In genomic region chr17:57975044-57975443, GRCh38 we compare ENCODE assay signal across 16 cellular contexts. TPM values are rescaled to one million over a fixed set of nuclear protein-coding genes. Genes with fewer than 3 reads are reported as not detected.
DNase-seq lines count a peak whose midpoint lies in the region; ATAC-seq and TF ChIP-seq lines count a peak whose summit lies in the region.
"Had no signal": no experiment of that assay in that cellular context is flagged by ENCODE, and none has a peak within 500 bp of the region (broad histone marks: within the 10 kb centered on the region; RNA-seq: fewer than 3 reads in every experiment).

No MANE protein-coding gene starts in this region.

- H3K27me3 ChIP-seq in adipocyte (replicated peaks; ENCODE audit: control insufficient read depth, insufficient read depth, low read length) = no peaks in the 10 kb centered on the region
- H3K27me3 ChIP-seq in lower lobe of right lung (ENCODE audit: low read depth) = no peaks in the 10 kb centered on the region
- no peaks in the 10 kb centered on the region for H3K27me3 ChIP-seq in upper lobe of right lung
- H3K27me3 ChIP-seq in mesendoderm (ENCODE audit: insufficient read depth, low read length, poor library complexity) = no peaks in the 10 kb centered on the region

- H3K79me2 ChIP-seq in mesendoderm (ENCODE audit: control insufficient read depth, insufficient read depth, low read length) = no peaks in the 10 kb centered on the region

- ATAC-seq in lower lobe of right lung (peak; percentile 77 to 78), upper lobe of right lung (peak; percentile 80), HG02678 (IDR thresholded peaks at IDR 0.05; ENCODE audit: unreplicated experiment) (no peak), GM18868 (IDR thresholded peaks at IDR 0.05; ENCODE audit: unreplicated experiment) (no peak)
- ATAC-seq: GM23338; stimulated activated naive CD8-positive, alpha-beta T cell treated with anti-CD3 and anti-CD28 coated beads, Interleukin-15, amount 100 ng/mL, for 72 hours had no signal

- H3K18ac ChIP-seq in mesendoderm (ENCODE audit: low read length) = no peak overlapping the region

- H3K79me1 ChIP-seq in mesendoderm (ENCODE audit: low read length) = peaks cover 1% of the 10 kb centered on the region

- H3K4ac ChIP-seq in mesendoderm (ENCODE audit: low read depth, low read length) = no peak overlapping the region

- no peak overlapping the region for H4K8ac ChIP-seq in mesendoderm (ENCODE audit: low read depth, low read length)

- H3K4me3 ChIP-seq in adipocyte (ENCODE audit: low read length) (no peak overlapping the region), fibroblast of pulmonary artery (replicated peaks; ENCODE audit: low read depth, low read length) (no peak overlapping the region), lower lobe of right lung (no peak overlapping the region), upper lobe of right lung (no peak overlapping the region), mesendoderm (ENCODE audit: low read length) (no peak overlapping the region)
- H3K4me3 ChIP-seq: coronary artery, GM23338 had no signal

- no peak overlapping the region for H2BK15ac ChIP-seq in mesendoderm (replicated peaks; ENCODE audit: low read depth)

- no peak overlapping the region for H2BK120ac ChIP-seq in mesendoderm (ENCODE audit: low read depth, low read length)

- DNase-seq in adipocyte (ENCODE audit: low read depth) (peak; percentile 72), fibroblast of pulmonary artery (ENCODE audit: low read depth) (peak; percentile 41), lower lobe of right lung (no peak), upper lobe of right lung (no peak), mesendoderm (no peak)
- DNase-seq: activated naive CD4-positive, alpha-beta T cell treated with anti-CD3 and anti-CD28 coated beads, Interleukin-2, amount 50 U/mL, for 16 hours; CD4-positive, alpha-beta T cell; immature natural killer cell; NCI-H187 treated with DMSO at 0.1 percent for 48 hours; SHP77 treated with DMSO at 0.1 percent for 48 hours; stimulated activated naive CD8-positive, alpha-beta T cell treated with anti-CD3 and anti-CD28 coated beads, Interleukin-15, amount 100 ng/mL, for 72 hours had no signal

- H3K4me1 ChIP-seq in adipocyte (ENCODE audit: control insufficient read depth, insufficient read depth, low read length) = peaks cover 16% of the 10 kb centered on the region
- peaks cover 14% of the 10 kb centered on the region for H3K4me1 ChIP-seq in lower lobe of right lung
- peaks cover 14% of the 10 kb centered on the region for H3K4me1 ChIP-seq in upper lobe of right lung
- H3K4me1 ChIP-seq in mesendoderm (ENCODE audit: control insufficient read depth, low read depth, low read length) = no peaks in the 10 kb centered on the region

- peak overlapping the region; percentile 10 for H3K9ac ChIP-seq in adipocyte (ENCODE audit: low read length)
- H3K9ac ChIP-seq in mesendoderm (ENCODE audit: low read length) = no peak overlapping the region

- no CpG with 5 or more reads among the region's 1 CpG for WGBS in mesendoderm (ENCODE audit: extremely low coverage, insufficient coverage, low lambda C conversion rate)

- no peak overlapping the region for H3K56ac ChIP-seq in mesendoderm (ENCODE audit: low read length)

- H3K23ac ChIP-seq in mesendoderm (ENCODE audit: low read length) = no peak overlapping the region

- H3K36me3 ChIP-seq in adipocyte (ENCODE audit: control insufficient read depth, insufficient read depth, low read length, severe bottlenecking) = peaks cover 62% of the 10 kb centered on the region
- peaks cover 85% of the 10 kb centered on the region for H3K36me3 ChIP-seq in lower lobe of right lung
- peaks cover 84% of the 10 kb centered on the region for H3K36me3 ChIP-seq in upper lobe of right lung
- peaks cover 7% of the 10 kb centered on the region for H3K36me3 ChIP-seq in mesendoderm (ENCODE audit: control insufficient read depth, insufficient read depth, low read length)

- intact Hi-C loops in lower lobe of right lung (cut with DNase I) = no loop called here
- intact Hi-C loops in upper lobe of right lung (cut with DNase I) = no loop called here

- H3K4me2 ChIP-seq in mesendoderm (ENCODE audit: low read length) = no peak overlapping the region
- H3K4me2 ChIP-seq: GM23338 had no signal

- no peaks in the 10 kb centered on the region for H3K9me3 ChIP-seq in adipocyte (ENCODE audit: control insufficient read depth, low read length)
- no peaks in the 10 kb centered on the region for H3K9me3 ChIP-seq in lower lobe of right lung
- no peaks in the 10 kb centered on the region for H3K9me3 ChIP-seq in upper lobe of right lung

- TF ChIP-seq CTCF in fibroblast of pulmonary artery (IDR thresholded peaks at IDR 0.05; ENCODE audit: low read length, missing control alignments) (no peak), lower lobe of right lung (IDR thresholded peaks at IDR 0.05) (no peak), upper lobe of right lung (IDR thresholded peaks at IDR 0.05) (no peak)

- H4K5ac ChIP-seq in mesendoderm (ENCODE audit: low read length) = no peak overlapping the region

- H2BK5ac ChIP-seq in mesendoderm (ENCODE audit: low read length) = no peak overlapping the region

- H3K27ac ChIP-seq in lower lobe of right lung (no peak overlapping the region), upper lobe of right lung (no peak overlapping the region), mesendoderm (ENCODE audit: low read depth, low read length) (no peak overlapping the region)
- H3K27ac ChIP-seq: HL-60 had no signal

- H2AK5ac ChIP-seq in mesendoderm (ENCODE audit: low read length) = no peak overlapping the region

RNA-seq across cellular contexts. Expression of gene VEZF1, which starts 13.0 kb away (rescaled TPM):
- total RNA-seq in lower lobe of right lung (73.5 TPM), upper lobe of right lung (77.1 TPM)
- 43.9 TPM for polyA plus RNA-seq in mesendoderm (2013, experiment 1 of 2)
- polyA plus RNA-seq in mesendoderm (2013, experiment 2 of 2) = 44.0 TPM

RNA-seq across cellular contexts. Expression of gene CUEDC1, which starts 19.8 kb away (rescaled TPM):
- 42.8 TPM for total RNA-seq in lower lobe of right lung
- total RNA-seq in upper lobe of right lung = 41.9 TPM
- 7.0 TPM for polyA plus RNA-seq in mesendoderm (2013, experiment 1 of 2)
- 7.6 TPM for polyA plus RNA-seq in mesendoderm (2013, experiment 2 of 2)

RNA-seq across cellular contexts. Expression of gene SRSF1, which starts 32.0 kb away (rescaled TPM):
- total RNA-seq in lower lobe of right lung (159 TPM), upper lobe of right lung (153 TPM)
- 461 TPM for polyA plus RNA-seq in mesendoderm (2013, experiment 1 of 2)
- polyA plus RNA-seq in mesendoderm (2013, experiment 2 of 2) = 462 TPM

Comparison
In these comparisons a context has a peak if more than half of its experiments do, and no peak if none do; other contexts are left out.
1. DNase-seq: peak in adipocyte (single experiment) and fibroblast of pulmonary artery (single experiment); none in lower lobe of right lung (single experiment), upper lobe of right lung (single experiment) and mesendoderm (single experiment).
2. ATAC-seq: peak in lower lobe of right lung (2 of 2) and upper lobe of right lung (single experiment); none in HG02678 (single experiment) and GM18868 (single experiment).